15 cellular contexts compared by ENCODE assay signal in the genomic region with DNA sequence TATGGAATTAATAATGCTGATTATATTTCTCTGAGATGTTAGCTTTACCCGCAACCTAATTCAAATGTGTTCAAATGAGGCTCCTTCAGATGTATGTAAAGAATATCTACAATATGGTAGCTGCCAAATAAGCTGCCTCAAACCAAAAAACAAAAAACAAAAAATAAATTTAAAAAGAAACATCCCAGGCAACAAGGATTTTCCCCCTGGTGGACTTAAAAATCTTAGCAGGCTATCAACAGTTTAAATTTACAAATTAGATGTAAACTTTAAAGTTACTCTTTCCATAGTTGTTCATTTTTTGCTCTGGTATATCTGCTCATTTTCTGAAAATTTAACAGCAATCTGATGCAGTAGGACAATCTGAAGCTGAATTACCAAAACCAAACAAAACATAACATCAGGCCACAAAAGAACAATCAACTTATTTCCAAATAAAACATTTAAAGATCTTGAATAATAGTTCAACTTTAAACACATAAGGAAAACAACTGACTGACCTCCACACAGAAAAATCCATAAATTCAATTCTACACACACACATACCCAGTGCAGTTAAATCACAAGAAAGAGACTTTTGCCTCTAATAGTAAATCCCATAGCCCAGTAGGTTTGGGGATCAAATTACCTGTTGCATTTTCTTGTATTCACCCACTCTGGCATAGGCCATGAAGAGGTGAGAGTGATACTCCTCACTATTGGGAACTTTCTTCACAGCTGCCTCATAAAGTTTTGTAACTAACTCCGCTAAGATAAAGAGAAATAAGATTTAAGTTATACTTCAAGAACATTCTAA. TPM values are rescaled to one million over a fixed set of nuclear protein-coding genes. Genes with fewer than 3 reads are reported as not detected.
DNase-seq lines count a peak whose midpoint lies in the region; ATAC-seq, FAIRE-seq and TF ChIP-seq lines count a peak whose summit lies in the region.
"Had no signal": no experiment of that assay in that cellular context is flagged by ENCODE, and none has a peak within 500 bp of the region (broad histone marks: within the 10 kb centered on the region; RNA-seq: fewer than 3 reads in every experiment).

No MANE protein-coding gene starts in this region.

- no peak for TF ChIP-seq EP300 in sigmoid colon (IDR thresholded peaks at IDR 0.05)

- BruUV-seq in OCI-LY7 (replicated peaks; lab: Mats Ljungman, UMichigan) (TSS peak; percentile 39), endothelial cell of umbilical vein (replicated peaks; lab: Mats Ljungman, UMichigan) (no TSS peak)

- H3K27me3 ChIP-seq in endothelial cell of umbilical vein (ENCODE audit: control insufficient read depth in 2 of 2, insufficient read depth in 2 of 2, low read length in 2 of 2) (no peaks in the 10 kb centered on the region), sigmoid colon (no peaks in the 10 kb centered on the region)
- H3K27me3 ChIP-seq: colonic mucosa, ovary had no signal

- intact Hi-C loops in OCI-LY7 (cut with micrococcal nuclease; ENCODE audit: unreplicated experiment), result no loop called here
- intact Hi-C loops in endothelial cell of umbilical vein (cut with micrococcal nuclease), result loop anchor here (10.0 kb wide), 1 partner anchor 142 kb away; no protein-coding TSS in a partner anchor
- intact Hi-C loops in sigmoid colon (cut with DNase I), result no loop called here

- no peak for DNase-seq in activated CD8-positive, alpha-beta memory T cell treated with anti-CD3 and anti-CD28 coated beads, Interleukin-2, amount 10 ng/mL, durations not matched to agents 7 days and 5 days
- DNase-seq in activated CD8-positive, alpha-beta memory T cell treated with anti-CD3 and anti-CD28 coated beads, Interleukin-2, amount 50 U/mL, for 48 hours, result no peak
- DNase-seq in OCI-LY7 (ENCODE audit: low spot score), result no peak
- DNase-seq in endothelial cell of umbilical vein (ENCODE audit: low read depth, low spot score), result no peak
- DNase-seq in osteocyte (ENCODE audit: extremely low spot score, unreplicated experiment), result no peak
- DNase-seq in NCI-H2196 treated with DMSO at 0.1 percent for 48 hours (lab: John Stamatoyannopoulos, UW; ENCODE audit: unreplicated experiment), result no peak
- no peak for DNase-seq in sigmoid colon
- DNase-seq in NCI-H774 (lab: John Stamatoyannopoulos, UW), result no peak
- DNase-seq: colonic mucosa, lower lobe of right lung, NCI-H2081, ovary, SHP77 treated with DMSO at 0.1 percent for 48 hours, substantia nigra had no signal

- H3K4me3 Mint-ChIP-seq in activated CD8-positive, alpha-beta memory T cell treated with anti-CD3 and anti-CD28 coated beads, Interleukin-2, amount 10 ng/mL, durations not matched to agents 7 days and 5 days, result no peak overlapping the region
- H3K4me3 Mint-ChIP-seq in osteocyte (ENCODE audit: unreplicated experiment), result no peak overlapping the region

- ATAC-seq in activated CD8-positive, alpha-beta memory T cell treated with anti-CD3 and anti-CD28 coated beads, Interleukin-2, amount 10 ng/mL, durations not matched to agents 7 days and 5 days, result no peak
- ATAC-seq: lower lobe of right lung had no signal

- no peaks in the 10 kb centered on the region for H3K27me3 Mint-ChIP-seq in activated CD8-positive, alpha-beta memory T cell treated with anti-CD3 and anti-CD28 coated beads, Interleukin-2, amount 10 ng/mL, durations not matched to agents 7 days and 5 days
- H3K27me3 Mint-ChIP-seq in osteocyte (ENCODE audit: unreplicated experiment), result no peaks in the 10 kb centered on the region

- WGBS in sigmoid colon, 2 donors, result 95 to 98% methylated on average over 2 of the region's 2 CpGs

- H3K4me1 ChIP-seq in OCI-LY7 (ENCODE audit: insufficient read depth, low read length, poor library complexity, severe bottlenecking), result no peaks in the 10 kb centered on the region
- H3K4me1 ChIP-seq in endothelial cell of umbilical vein (ENCODE audit: control insufficient read depth, extremely low read depth, insufficient read depth, low read length), result peaks cover 7% of the 10 kb centered on the region
- no peaks in the 10 kb centered on the region for H3K4me1 ChIP-seq in sigmoid colon
- H3K4me1 ChIP-seq: colonic mucosa, lower lobe of right lung had no signal

- H3K9ac ChIP-seq in endothelial cell of umbilical vein (replicated peaks; ENCODE audit: extremely low read depth, insufficient read depth, low read length), result no peak overlapping the region

- no peaks in the 10 kb centered on the region for H3K9me3 Mint-ChIP-seq in activated CD8-positive, alpha-beta memory T cell treated with anti-CD3 and anti-CD28 coated beads, Interleukin-2, amount 10 ng/mL, durations not matched to agents 7 days and 5 days (ENCODE audit: low read depth)
- no peaks in the 10 kb centered on the region for H3K9me3 Mint-ChIP-seq in osteocyte (ENCODE audit: unreplicated experiment)

- POLR2A ChIA-PET in OCI-LY7 (lab: Charles Lee) (interaction anchor here (0.6 to 1.3 kb wide), 8 partner anchors 8 to 215 kb away, joined by 3 to 5 read pairs (median 4); no protein-coding TSS in a partner anchor), endothelial cell of umbilical vein (lab: Charles Lee) (no interaction called here)

- H3K4me1 Mint-ChIP-seq in activated CD8-positive, alpha-beta memory T cell treated with anti-CD3 and anti-CD28 coated beads, Interleukin-2, amount 10 ng/mL, durations not matched to agents 7 days and 5 days, result peaks cover 22% of the 10 kb centered on the region
- H3K4me1 Mint-ChIP-seq in osteocyte (ENCODE audit: unreplicated experiment), result no peaks in the 10 kb centered on the region

- H3K9me2 ChIP-seq in OCI-LY7 (ENCODE audit: insufficient read depth, low read length), result no peaks in the 10 kb centered on the region

- H3K79me2 ChIP-seq in OCI-LY7 (ENCODE audit: insufficient read depth, low read depth, low read length) (peaks cover 20% of the 10 kb centered on the region; the same call in 1 of the 2 replicates), endothelial cell of umbilical vein (ENCODE audit: control insufficient read depth, insufficient read depth, low read length) (peaks cover 33% of the 10 kb centered on the region)

- CTCF ChIA-PET in activated CD8-positive, alpha-beta memory T cell treated with anti-CD3 and anti-CD28 coated beads, Interleukin-2, amount 10 ng/mL, durations not matched to agents 7 days and 5 days (lab: Charles Lee), result interaction anchor here (0.7 to 1.6 kb wide), 4 partner anchors 11 to 489 kb away, joined by 3 to 5 read pairs (median 4); no protein-coding TSS in a partner anchor
- CTCF ChIA-PET in OCI-LY7 (lab: Charles Lee; ENCODE audit: unreplicated experiment) (no interaction called here), endothelial cell of umbilical vein (lab: Charles Lee) (interaction anchor here (0.8 to 1.6 kb wide), 14 partner anchors 7 to 324 kb away, joined by 3 to 23 read pairs (median 4); no protein-coding TSS in a partner anchor)

- no peaks in the 10 kb centered on the region for H3K9me1 ChIP-seq in endothelial cell of umbilical vein (replicated peaks; ENCODE audit: control insufficient read depth, extremely low read depth, insufficient read depth, low read length)

- H3K4me3 ChIP-seq in OCI-LY7 (ENCODE audit: low read depth, low read length, poor library complexity, severe bottlenecking), result no peak overlapping the region
- no peak overlapping the region for H3K4me3 ChIP-seq in endothelial cell of umbilical vein (replicated peaks in 1 of 3; ENCODE audit: insufficient read depth in 1 of 3, low read depth in 1 of 3, low read length in 3 of 3)
- H3K4me3 ChIP-seq in sigmoid colon, result no peak overlapping the region
- H3K4me3 ChIP-seq: colonic mucosa, lower lobe of right lung, ovary had no signal

- peak overlapping the region; percentile 38 for H3K27ac Mint-ChIP-seq in activated CD8-positive, alpha-beta memory T cell treated with anti-CD3 and anti-CD28 coated beads, Interleukin-2, amount 10 ng/mL, durations not matched to agents 7 days and 5 days
- peak overlapping the region; percentile 2 for H3K27ac Mint-ChIP-seq in osteocyte (ENCODE audit: unreplicated experiment)

- dilution Hi-C loops in endothelial cell of umbilical vein (cut with MboI; ENCODE audit: extremely low pct_ligation_motif_present, low sequenced_read_pairs), result no loop called here

- TF ChIP-seq POLR2A in endothelial cell of umbilical vein (IDR thresholded peaks at IDR 0.05; ENCODE audit: low read depth, low read length), result no peak
- TF ChIP-seq POLR2A in sigmoid colon (IDR thresholded peaks at IDR 0.05), result no peak

- H3K27ac ChIP-seq in OCI-LY7 (ENCODE audit: low read depth, low read length, poor library complexity, severe bottlenecking) (no peak overlapping the region), endothelial cell of umbilical vein (ENCODE audit: insufficient read depth, low read depth, low read length) (no peak overlapping the region), sigmoid colon (no peak overlapping the region)
- H3K27ac ChIP-seq: colonic mucosa, lower lobe of right lung, ovary had no signal

- H2AFZ ChIP-seq in OCI-LY7 (ENCODE audit: low read length) (no peak overlapping the region), endothelial cell of umbilical vein (ENCODE audit: low read depth, low read length) (no peak overlapping the region)

- H4K20me1 ChIP-seq in OCI-LY7 (ENCODE audit: insufficient read depth, low read length), result no peaks in the 10 kb centered on the region; the same call in 1 of the 2 replicates
- no peaks in the 10 kb centered on the region for H4K20me1 ChIP-seq in endothelial cell of umbilical vein (replicated peaks; ENCODE audit: control insufficient read depth, extremely low read depth, insufficient read depth, low read length)

- H3K9me3 ChIP-seq in OCI-LY7 (ENCODE audit: low read length) (no peaks in the 10 kb centered on the region), endothelial cell of umbilical vein (replicated peaks; ENCODE audit: control insufficient read depth, insufficient read depth, low read length) (no peaks in the 10 kb centered on the region), sigmoid colon (no peaks in the 10 kb centered on the region)
- H3K9me3 ChIP-seq: colonic mucosa, lower lobe of right lung, ovary had no signal

- TF ChIP-seq CTCF in OCI-LY7 (conservative IDR thresholded peaks at IDR 0.05; ENCODE audit: low read length) (no peak; the same call in 1 of the 2 replicates), endothelial cell of umbilical vein (IDR thresholded peaks at IDR 0.05; ENCODE audit: extremely low read depth in 1 of 2, insufficient read depth in 1 of 2, low read depth in 1 of 2, low read length in 2 of 2) (no peak), osteocyte (IDR thresholded peaks at IDR 0.05) (peak; percentile 26), sigmoid colon (IDR thresholded peaks at IDR 0.05) (no peak)

- peaks cover 94% of the 10 kb centered on the region for H3K36me3 ChIP-seq in OCI-LY7 (ENCODE audit: insufficient read depth, low read length)
- peaks cover 9 to 11% of the 10 kb centered on the region in 2 experiments for H3K36me3 ChIP-seq in endothelial cell of umbilical vein (ENCODE audit: control insufficient read depth in 2 of 2, extremely low read depth in 1 of 2, insufficient read depth in 2 of 2, low read length in 2 of 2)
- H3K36me3 ChIP-seq in sigmoid colon, result peaks cover 8 to 65% (median 19%) of the 10 kb centered on the region in 4 donors
- H3K36me3 ChIP-seq: ovary had no signal

- peaks cover 45% of the 10 kb centered on the region for H3K36me3 Mint-ChIP-seq in activated CD8-positive, alpha-beta memory T cell treated with anti-CD3 and anti-CD28 coated beads, Interleukin-2, amount 10 ng/mL, durations not matched to agents 7 days and 5 days
- peaks cover 29% of the 10 kb centered on the region for H3K36me3 Mint-ChIP-seq in osteocyte (ENCODE audit: unreplicated experiment)

- H3K4me2 ChIP-seq in OCI-LY7 (ENCODE audit: low read length) (no peak overlapping the region), endothelial cell of umbilical vein (ENCODE audit: insufficient read depth, low read length) (no peak overlapping the region)

- FAIRE-seq in endothelial cell of umbilical vein (lab: Jason Lieb, UNC), result peak; percentile 54
- FAIRE-seq: TTC549 had no signal

RNA-seq across cellular contexts. Expression of a gene that starts 21.3 kb away (rescaled TPM):
- 10 to 100 TPM; 30.2 to 32.1 TPM for total RNA-seq in activated CD8-positive, alpha-beta memory T cell treated with anti-CD3 and anti-CD28 coated beads, Interleukin-2, amount 10 ng/mL, durations not matched to agents 7 days and 5 days
- total RNA-seq in OCI-LY7 (2014; rRNA removed; shearing (Covaris generic)), result 21.6 and 27.4 TPM in 2 replicates
- total RNA-seq in OCI-LY7 (2022) (48.2 and 50.3 TPM in 2 replicates), endothelial cell of umbilical vein (25.5 and 26.6 TPM in 2 replicates), osteocyte (20.0 and 22.7 TPM in 2 replicates), sigmoid colon (10 to 100 TPM; 21.6 to 26.6 (median 22.5) TPM)
- polyA plus RNA-seq in endothelial cell of umbilical vein (3.9 and 5.3 TPM in 2 replicates), sigmoid colon (1 to 10 TPM in 2 of 3 donors, under 1 TPM in 1; 0.60 to 6.5 (median 1.6) TPM)
- polyA plus RNA-seq in endothelial cell of umbilical vein (2011; cell fraction: cytosol; rRNA removed), result 4.8 and 5.3 TPM in 2 replicates
- polyA plus RNA-seq in endothelial cell of umbilical vein (2011; cell fraction: nucleus; rRNA removed), result 17.7 and 24.9 TPM in 2 replicates
- polyA plus RNA-seq in endothelial cell of umbilical vein (2012), result 12.7 and 21.1 TPM in 2 replicates
- 19.6 and 22.2 TPM in 2 replicates for polyA minus RNA-seq in endothelial cell of umbilical vein
- polyA minus RNA-seq in endothelial cell of umbilical vein (2011; cell fraction: cytosol; rRNA and poly(A)+ RNA removed), result 18.5 TPM
- polyA minus RNA-seq in endothelial cell of umbilical vein (2011; cell fraction: nucleus; rRNA and poly(A)+ RNA removed), result 29.1 and 46.5 TPM in 2 replicates

RNA-seq across cellular contexts. Expression of a gene that starts 38.1 kb away (rescaled TPM):
- 10 to 100 TPM; 52.1 to 56.8 TPM for total RNA-seq in activated CD8-positive, alpha-beta memory T cell treated with anti-CD3 and anti-CD28 coated beads, Interleukin-2, amount 10 ng/mL, durations not matched to agents 7 days and 5 days
- total RNA-seq in OCI-LY7 (2014; rRNA removed; shearing (Covaris generic)), result 14.3 and 21.0 TPM in 2 replicates
- total RNA-seq in OCI-LY7 (2022), result 19.4 and 24.2 TPM in 2 replicates
- 22.4 and 24.9 TPM in 2 replicates for total RNA-seq in endothelial cell of umbilical vein
- 17.3 and 20.3 TPM in 2 replicates for polyA plus RNA-seq in endothelial cell of umbilical vein
- 20.3 and 20.5 TPM in 2 replicates for polyA plus RNA-seq in endothelial cell of umbilical vein (2011; cell fraction: cytosol; rRNA removed)
- polyA plus RNA-seq in endothelial cell of umbilical vein (2011; cell fraction: nucleus; rRNA removed), result 20.3 and 22.4 TPM in 2 replicates
- polyA plus RNA-seq in endothelial cell of umbilical vein (2012), result 26.9 and 28.5 TPM in 2 replicates
- polyA minus RNA-seq in endothelial cell of umbilical vein, result 23.1 and 27.4 TPM in 2 replicates
- polyA minus RNA-seq in endothelial cell of umbilical vein (2011; cell fraction: cytosol; rRNA and poly(A)+ RNA removed), result 16.3 TPM
- 7.1 and 10.6 TPM in 2 replicates for polyA minus RNA-seq in endothelial cell of umbilical vein (2011; cell fraction: nucleus; rRNA and poly(A)+ RNA removed)
- 34.8 and 38.9 TPM in 2 replicates for total RNA-seq in osteocyte
- 10 to 100 TPM; 42.1 to 90.8 (median 74.7) TPM for total RNA-seq in sigmoid colon
- 10 to 100 TPM; 17.4 to 42.1 (median 17.6) TPM for polyA plus RNA-seq in sigmoid colon
